8 cellular contexts compared by ENCODE assay signal in genomic region chr6:122609881-122610689, GRCh38. TPM values are rescaled to one million over a fixed set of nuclear protein-coding genes. Genes with fewer than 3 reads are reported as not detected.
A peak's percentile ranks its signal among the peaks of the same experiment; 100 is the strongest.
DNase-seq lines count a peak whose midpoint lies in the region; ATAC-seq, FAIRE-seq and TF ChIP-seq lines count a peak whose summit lies in the region.

TSS of gene PKIB (plus strand) at chr6:122610405. CDS start at chr6:122717795, 107,390 bp downstream.

- TF ChIP-seq CTCF in H1 (IDR thresholded peaks at IDR 0.05; ENCODE audit: control extremely low read depth in 1 of 3, insufficient read depth in 1 of 3, low read depth in 1 of 3, low read length in 3 of 3) (peak; percentile 55 to 78 (median 55)), lung (IDR thresholded peaks at IDR 0.05; ENCODE audit: control extremely low read depth, extremely low read depth) (no peak)

- peak; percentile 41 to 66; a peak in 3 of 4 replicates for TF ChIP-seq RAD21 in H1 (IDR thresholded peaks at IDR 0.05 in 1 of 2, conservative IDR thresholded peaks at IDR 0.05 in 1 of 2; ENCODE audit: low read depth in 2 of 2, low read length in 2 of 2)

- 0 out of 2 replicates have a peak within 1 kb of the TSS, but pooled peaks have one; percentile 37 for H4K8ac ChIP-seq in H1 (ENCODE audit: extremely low read depth, insufficient read depth, low read length)

- DNase-seq in NCI-H446 (lab: John Stamatoyannopoulos, UW) (peak; percentile 45 to 73), H1 (ENCODE audit: low read depth in 1 of 2, low spot score in 2 of 2) (peak; percentile 31 to 86), lung (ENCODE audit: low spot score) (peak; percentile 65)
- peak; percentile 6 to 15 for DNase-seq in activated CD4-positive, alpha-beta T cell treated with anti-CD3 and anti-CD28 coated beads, Interleukin-2, amount 50 U/mL, for 4 hours
- DNase-seq in stimulated activated CD8-positive, alpha-beta memory T cell treated with anti-CD3 and anti-CD28 coated beads, Interleukin-15, amount 100 ng/mL, for 24 hours (ENCODE audit: low read depth) = peak; percentile 2

- TF ChIP-seq EP300 in H1 (IDR thresholded peaks at IDR 0.05; ENCODE audit: borderline replicate concordance in 1 of 2, low read depth in 2 of 2, low read length in 2 of 2) = no peak

- no peak for FAIRE-seq in H1 (lab: Jason Lieb, UNC)

- no peak within 1 kb of the TSS for H4K5ac ChIP-seq in H1 (ENCODE audit: insufficient read length, low read depth, low read length)

- H3K27me3 ChIP-seq in BLaER1 treated with 17β-estradiol and CSF1 and Interleukin-3, amounts not matched to agents 10 nM and 100 nM = peaks cover 23 to 29% (median 26%) of the 10 kb centered on the region in 11 experiments
- H3K27me3 ChIP-seq in H1 (replicated peaks in 1 of 4; ENCODE audit: control insufficient read depth in 3 of 4, extremely low read depth in 1 of 4, insufficient read depth in 3 of 4, low read length in 3 of 4) (peaks cover 0 to 32% (median 20%) of the 10 kb centered on the region in 4 experiments; a peak in 6 of 7 replicates), lung (ENCODE audit: control insufficient read depth, insufficient read depth) (no peaks in the 10 kb centered on the region)

- CTCF ChIA-PET in H1 (lab: Charles Lee; ENCODE audit: partially characterized antibody) = interaction anchor here (0.7 to 2.4 kb wide), 7 partner anchors 10 to 228 kb away, joined by 3 to 9 read pairs (median 4); no protein-coding TSS in a partner anchor

- H2BK120ac ChIP-seq in H1 (replicated peaks; ENCODE audit: low read depth, low read length) = no peak within 1 kb of the TSS

- ATAC-seq in GM19324 (IDR thresholded peaks at IDR 0.05; ENCODE audit: low FRiP score, unreplicated experiment) = peak; percentile 94
- ATAC-seq in HG03342 (IDR thresholded peaks at IDR 0.05; ENCODE audit: unreplicated experiment) = peak; percentile 89
- ATAC-seq in lung (ENCODE audit: insufficient read depth, low FRiP score) = peak; percentile 92

- H3K36me3 ChIP-seq in BLaER1 treated with 17β-estradiol and CSF1 and Interleukin-3, amounts not matched to agents 10 nM and 100 nM = no peaks in the 10 kb centered on the region
- H3K36me3 ChIP-seq in H1 (ENCODE audit: control insufficient read depth in 2 of 4, insufficient read depth in 4 of 4, low read length in 3 of 4) = no peaks in the 10 kb centered on the region
- no peaks in the 10 kb centered on the region for H3K36me3 ChIP-seq in lung (ENCODE audit: control insufficient read depth in 2 of 2, insufficient read depth in 2 of 2, low read length in 2 of 2)

- H3K79me2 ChIP-seq in H1 (ENCODE audit: control insufficient read depth in 1 of 2, insufficient read depth in 2 of 2, low read length in 2 of 2) = no peaks in the 10 kb centered on the region

- H2BK20ac ChIP-seq in H1 (ENCODE audit: low read length) = no peak within 1 kb of the TSS

- no peak within 1 kb of the TSS for H3K4ac ChIP-seq in H1 (replicated peaks; ENCODE audit: insufficient read length, low read depth, low read length)

- no peaks in the 10 kb centered on the region; a peak in 1 of 22 replicates for H4K20me1 ChIP-seq in BLaER1 treated with 17β-estradiol and CSF1 and Interleukin-3, amounts not matched to agents 10 nM and 100 nM
- peaks cover 0 to 3% of the 10 kb centered on the region in 2 experiments for H4K20me1 ChIP-seq in H1 (replicated peaks in 1 of 2; ENCODE audit: control insufficient read depth in 1 of 2, insufficient read depth in 2 of 2, low read length in 2 of 2)

- no peak within 1 kb of the TSS for H2BK15ac ChIP-seq in H1 (ENCODE audit: low read length)

- 0 out of 3 replicates have a peak, but pooled peaks of 1 of the 2 experiments have one; percentile 45 for TF ChIP-seq POLR2A in H1 (IDR thresholded peaks at IDR 0.05; ENCODE audit: control extremely low read depth in 1 of 2, low read depth in 2 of 2, low read length in 2 of 2)

- H3K4me2 ChIP-seq in BLaER1 treated with 17β-estradiol and CSF1 and Interleukin-3, amounts not matched to agents 10 nM and 100 nM = peak within 1 kb of the TSS; percentile 76 to 95 (median 86)
- peak within 1 kb of the TSS; percentile 94 to 100 for H3K4me2 ChIP-seq in H1 (ENCODE audit: insufficient read depth in 1 of 2, low read depth in 2 of 2, low read length in 2 of 2)

- H3K4me3 ChIP-seq in BLaER1 treated with 17β-estradiol and CSF1 and Interleukin-3, amounts not matched to agents 10 nM and 100 nM = peak within 1 kb of the TSS; percentile 45 to 68 (median 58)
- H3K4me3 ChIP-seq in H1 (ENCODE audit: extremely low read depth in 1 of 4, insufficient read depth in 2 of 4, low read depth in 3 of 4, low read length in 4 of 4) (peak within 1 kb of the TSS; percentile 49 to 81 (median 70); a peak in 7 of 8 replicates), lung (peak within 1 kb of the TSS; percentile 30)

- no peak within 1 kb of the TSS for H4K91ac ChIP-seq in H1 (replicated peaks; ENCODE audit: insufficient read length, low read length)

- H3K23me2 ChIP-seq in H1 (ENCODE audit: low read depth, low read length) = peaks cover 13% of the 10 kb centered on the region

- H3K79me1 ChIP-seq in H1 (ENCODE audit: low read depth, low read length) = no peaks in the 10 kb centered on the region

- peak within 1 kb of the TSS in 6 of 11 experiments; percentile 8 to 43 (median 33); a peak in 7 of 22 replicates for H3K9ac ChIP-seq in BLaER1 treated with 17β-estradiol and CSF1 and Interleukin-3, amounts not matched to agents 10 nM and 100 nM
- H3K9ac ChIP-seq in H1 (replicated peaks in 1 of 4; ENCODE audit: extremely low read depth in 1 of 4, low read depth in 3 of 4, low read length in 3 of 4) = peak within 1 kb of the TSS in 2 of 4 experiments; percentile 31 to 45; a peak in 6 of 7 replicates

- H2AFZ ChIP-seq in H1 (ENCODE audit: low read length) = peak within 1 kb of the TSS; percentile 92

- H3K56ac ChIP-seq in H1 (replicated peaks; ENCODE audit: insufficient read length, low read depth, low read length) = no peak within 1 kb of the TSS

- H3K18ac ChIP-seq in H1 (ENCODE audit: extremely low read depth, low read length) = no peak within 1 kb of the TSS; the same call in 1 of the 2 replicates

- POLR2A ChIA-PET in H1 (lab: Charles Lee; ENCODE audit: partially characterized antibody) = interaction anchor here (0.9 kb wide), 1 partner anchor 128 kb away, joined by 3 read pairs; no protein-coding TSS in a partner anchor

- peaks cover 0 to 18% (median 10%) of the 10 kb centered on the region in 10 experiments; a peak in 13 of 20 replicates for H3K4me1 ChIP-seq in BLaER1 treated with 17β-estradiol and CSF1 and Interleukin-3, amounts not matched to agents 10 nM and 100 nM
- peaks cover 0 to 3% (median 0%) of the 10 kb centered on the region in 4 experiments; a peak in 4 of 7 replicates for H3K4me1 ChIP-seq in H1 (replicated peaks in 1 of 4; ENCODE audit: control insufficient read depth in 3 of 4, insufficient read depth in 4 of 4, low read length in 3 of 4)
- H3K4me1 ChIP-seq in lung (ENCODE audit: control insufficient read depth in 2 of 2, insufficient read depth in 2 of 2, low read length in 2 of 2) = peaks cover 0 to 9% of the 10 kb centered on the region in 2 donors

- H2AK5ac ChIP-seq in H1 (ENCODE audit: low read depth, low read length) = no peak within 1 kb of the TSS

- WGBS in H1 (ENCODE audit: extremely low coverage in 1 of 2, insufficient coverage in 1 of 2, insufficient read length in 1 of 2, insufficient replicate concordance in 2 of 2, low coverage in 1 of 2, low lambda C conversion rate in 2 of 2, missing lambda C conversion rate in 1 of 2), 2 experiments = 6% methylated on average over 64 of the region's 66 CpGs; no CpG with 5 or more reads in 1 of the 2 experiments
- WGBS in lung, 2 donors = 1 to 2% methylated on average over 61 to 66 of the region's 66 CpGs

- no peak within 1 kb of the TSS for H3K27ac ChIP-seq in BLaER1 treated with 17β-estradiol and CSF1 and Interleukin-3, amounts not matched to agents 10 nM and 100 nM
- H3K27ac ChIP-seq in H1 (ENCODE audit: low read depth, low read length) = no peak within 1 kb of the TSS
- no peak within 1 kb of the TSS for H3K27ac ChIP-seq in lung (ENCODE audit: low read depth in 1 of 2, low read length in 1 of 2)

- 0 out of 2 replicates have a peak within 1 kb of the TSS, but pooled peaks have one; percentile 39 for H2BK12ac ChIP-seq in H1 (ENCODE audit: low read depth, low read length)

- no peak within 1 kb of the TSS for H3K23ac ChIP-seq in H1 (ENCODE audit: insufficient read length)

- no peak within 1 kb of the TSS for H3K14ac ChIP-seq in H1 (ENCODE audit: insufficient read length)

- no peak within 1 kb of the TSS for H2BK5ac ChIP-seq in H1 (ENCODE audit: low read depth, low read length)

- peaks cover 6 to 24% (median 14%) of the 10 kb centered on the region in 11 experiments; a peak in 16 of 22 replicates for H3K9me3 ChIP-seq in BLaER1 treated with 17β-estradiol and CSF1 and Interleukin-3, amounts not matched to agents 10 nM and 100 nM (replicated peaks in 1 of 11)
- H3K9me3 ChIP-seq in H1 (ENCODE audit: insufficient read depth in 2 of 2, low read depth in 1 of 2, low read length in 1 of 2) (no peaks in the 10 kb centered on the region), lung (ENCODE audit: control insufficient read depth in 2 of 2, insufficient read depth in 1 of 2, low read length in 1 of 2) (no peaks in the 10 kb centered on the region)

TF ChIP-seq in H1, 55 proteins besides CTCF, POLR2A, EP300 and RAD21 (continues in another document):
- TF ChIP-seq E2F6 (IDR thresholded peaks at IDR 0.05) = peak; percentile 74; the same call in 1 of the 2 replicates
- no peak for TF ChIP-seq SIRT6 (IDR thresholded peaks at IDR 0.05; ENCODE audit: low read length)
- TF ChIP-seq CBX8 (IDR thresholded peaks at IDR 0.05; ENCODE audit: borderline replicate concordance, low read depth, low read length) = no peak
- no peak for TF ChIP-seq KDM1A (IDR thresholded peaks at IDR 0.05; ENCODE audit: borderline replicate concordance, low read length)

RNA-seq across cellular contexts. Expression of gene PKIB, which starts in this region (rescaled TPM):
- 72.0 and 73.3 TPM in 2 replicates for total RNA-seq in H1 (2021; fragmentation: NEBNext Ultra II Directional; extraction: Animal tissue kit (Norgen Biotek cat#: 25700))
- 13.5 and 14.5 TPM in 2 replicates for polyA plus RNA-seq in H1 (2011; rRNA removed)
- 21.8 TPM for polyA plus RNA-seq in H1 (2011; cell fraction: cytosol; rRNA removed)
- 4.4 TPM for polyA plus RNA-seq in H1 (2011; cell fraction: nucleus; rRNA removed)
- 7.3 to 18.3 TPM (median 9.5 TPM) in 4 replicates for polyA plus RNA-seq in H1 (2012, experiment 1 of 2)
- 4.5 TPM for polyA plus RNA-seq in H1 (2012, experiment 2 of 2)
- polyA plus RNA-seq in H1 (2013, experiment 1 of 2) = 26.0 TPM
- polyA plus RNA-seq in H1 (2013, experiment 2 of 2) = 24.2 TPM
- 9.3 and 9.4 TPM in 2 replicates for polyA minus RNA-seq in H1 (2011; rRNA and poly(A)+ RNA removed)
- 16.9 TPM for polyA minus RNA-seq in H1 (2011; cell fraction: cytosol; rRNA and poly(A)+ RNA removed)
- polyA minus RNA-seq in H1 (2011; cell fraction: nucleus; rRNA and poly(A)+ RNA removed) = 21.4 TPM
- total RNA-seq in lung = 1 to 10 TPM; 4.5 to 5.3 TPM
- polyA plus RNA-seq in lung = 1 to 10 TPM; 3.0 to 7.4 TPM

Comparison
In these comparisons a context has a peak if more than half of its experiments do, and no peak if none do; other contexts are left out.
1. RNA of gene PKIB (total RNA-seq): 72.0 to 73.3 TPM in H1; 4.5 to 5.3 TPM in lung; every median in the first group is over 10 times any median in the second.
2. DNase-seq: peak in every context shown above with its lines; median percentile 65 in lung; 59 in NCI-H446; 58 in H1; 10 in activated CD4-positive, alpha-beta T cell treated with anti-CD3 and anti-CD28 coated beads, Interleukin-2, amount 50 U/mL, for 4 hours; 2 in stimulated activated CD8-positive, alpha-beta memory T cell treated with anti-CD3 and anti-CD28 coated beads, Interleukin-15, amount 100 ng/mL, for 24 hours.
3. Peak in every context shown above with its lines, with median percentiles within 50 percentile points of each other: H3K4me3 ChIP-seq and ATAC-seq.